19 cellular contexts compared by ENCODE assay signal in the genomic region with DNA sequence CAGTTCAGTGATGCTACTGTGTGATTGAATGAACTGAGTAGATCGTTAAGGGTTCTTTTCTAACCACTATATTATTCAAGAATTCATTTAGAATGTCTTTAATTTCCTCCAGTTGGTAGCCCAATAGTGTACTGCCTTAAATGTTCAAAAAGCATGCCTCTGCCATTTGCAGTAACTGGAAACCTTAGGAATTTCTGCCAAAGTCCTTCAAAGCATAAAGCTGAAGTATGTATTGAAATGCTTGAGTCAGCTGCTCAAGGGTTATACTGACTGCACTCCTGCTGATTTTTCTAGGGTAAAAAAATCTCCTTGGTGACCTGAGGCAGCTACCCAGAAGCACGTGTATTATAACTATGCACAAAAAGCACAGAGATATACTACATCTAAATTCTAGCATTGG. TPM values are rescaled to one million over a fixed set of nuclear protein-coding genes. Genes with fewer than 3 reads are reported as not detected.
DNase-seq lines count a peak whose midpoint lies in the region; ATAC-seq and TF ChIP-seq lines count a peak whose summit lies in the region.
"Had no signal": no experiment of that assay in that cellular context is flagged by ENCODE, and none has a peak within 500 bp of the region (broad histone marks: within the 10 kb centered on the region; RNA-seq: fewer than 3 reads in every experiment).

No MANE protein-coding gene starts in this region.

- no peak for TF ChIP-seq POLR2A in erythroblast (IDR thresholded peaks at IDR 0.05; ENCODE audit: low read length)

- TF ChIP-seq CTCF in astrocyte of the cerebellum (IDR thresholded peaks at IDR 0.05; ENCODE audit: low read depth, low read length, missing control alignments) (no peak), foreskin fibroblast (IDR thresholded peaks at IDR 0.05; ENCODE audit: low read depth, low read length) (no peak), upper lobe of right lung (IDR thresholded peaks at IDR 0.05) (no peak)

- H3K27me3 ChIP-seq in upper lobe of right lung: no peaks in the 10 kb centered on the region
- H3K27me3 ChIP-seq: dorsolateral prefrontal cortex, right atrium auricular region had no signal

- in situ Hi-C loops in astrocyte of the cerebellum (cut with HindIII; ENCODE audit: low sequenced_read_pairs): loop anchor here (5.0 kb wide), 1 partner anchor 59 kb away; no protein-coding TSS in a partner anchor

- H3K4me1 ChIP-seq in upper lobe of right lung: peaks cover 13% of the 10 kb centered on the region
- H3K4me1 ChIP-seq: right atrium auricular region had no signal

- no peak overlapping the region for H3K27ac ChIP-seq in upper lobe of right lung
- H3K27ac ChIP-seq: 22Rv1, dorsolateral prefrontal cortex, left ventricle myocardium inferior, right atrium auricular region had no signal

- peaks cover 10% of the 10 kb centered on the region for H3K36me3 ChIP-seq in upper lobe of right lung
- H3K36me3 ChIP-seq: right atrium auricular region had no signal

- DNase-seq in DMS 273 (lab: John Stamatoyannopoulos, UW; ENCODE audit: unreplicated experiment): peak; percentile 28
- no peak for DNase-seq in DMS 273 treated with DMSO at 0.1 percent for 48 hours (lab: John Stamatoyannopoulos, UW)
- peak; percentile 83 for DNase-seq in astrocyte of the cerebellum (ENCODE audit: low read depth)
- peak; percentile 35 to 71 for DNase-seq in foreskin fibroblast
- DNase-seq in upper lobe of right lung: no peak
- DNase-seq in NCI-H187 treated with DMSO at 0.1 percent for 48 hours (lab: John Stamatoyannopoulos, UW): no peak
- DNase-seq in mucosa of gallbladder (ENCODE audit: low spot score): no peak
- DNase-seq in erythroblast (lab: John Stamatoyannopoulos, UW): no peak
- DNase-seq: activated effector memory CD4-positive, alpha-beta T cell treated with Interleukin-2 at 50 U/mL for 16 hours; anterior cingulate cortex; CD4-positive, alpha-beta memory T cell; dorsolateral prefrontal cortex; left ventricle myocardium inferior; naive thymus-derived CD8-positive, alpha-beta T cell; stimulated activated CD4-positive, alpha-beta T cell treated with anti-CD3 and anti-CD28 coated beads, Interleukin-1b, Interleukin-23, amount 100 ng/mL, for 48 hours had no signal

- H3K9me3 ChIP-seq in upper lobe of right lung: no peaks in the 10 kb centered on the region
- H3K9me3 ChIP-seq: left ventricle myocardium inferior, right atrium auricular region had no signal

- peak; percentile 88 for ATAC-seq in upper lobe of right lung
- ATAC-seq: HCT116; HepG2; naive thymus-derived CD8-positive, alpha-beta T cell had no signal

- intact Hi-C loops in upper lobe of right lung (cut with DNase I): no loop called here

- H3K4me3 ChIP-seq in astrocyte of the cerebellum (ENCODE audit: low read depth, low read length): no peak overlapping the region
- H3K4me3 ChIP-seq in foreskin fibroblast (ENCODE audit: low read depth in 1 of 2, low read length in 2 of 2): no peak overlapping the region
- H3K4me3 ChIP-seq in upper lobe of right lung: no peak overlapping the region
- H3K4me3 ChIP-seq: dorsolateral prefrontal cortex, left ventricle myocardium inferior, right atrium auricular region had no signal

RNA-seq across cellular contexts. Expression of gene SNTB2, which starts 56.5 kb away (rescaled TPM):
- total RNA-seq in upper lobe of right lung: 44.6 TPM
- total RNA-seq in mucosa of gallbladder: 43.8 TPM

Comparison
In these comparisons a context has a peak if more than half of its experiments do, and no peak if none do; other contexts are left out.
1. DNase-seq: peak in DMS 273 (single experiment), astrocyte of the cerebellum (single experiment) and foreskin fibroblast (2 of 2); none in DMS 273 treated with DMSO at 0.1 percent for 48 hours (single experiment), upper lobe of right lung (single experiment), NCI-H187 treated with DMSO at 0.1 percent for 48 hours (single experiment), mucosa of gallbladder (single experiment) and erythroblast (0 of 2).